Comparison of ENCODE assay signal across 21 cellular contexts in the genomic region with DNA sequence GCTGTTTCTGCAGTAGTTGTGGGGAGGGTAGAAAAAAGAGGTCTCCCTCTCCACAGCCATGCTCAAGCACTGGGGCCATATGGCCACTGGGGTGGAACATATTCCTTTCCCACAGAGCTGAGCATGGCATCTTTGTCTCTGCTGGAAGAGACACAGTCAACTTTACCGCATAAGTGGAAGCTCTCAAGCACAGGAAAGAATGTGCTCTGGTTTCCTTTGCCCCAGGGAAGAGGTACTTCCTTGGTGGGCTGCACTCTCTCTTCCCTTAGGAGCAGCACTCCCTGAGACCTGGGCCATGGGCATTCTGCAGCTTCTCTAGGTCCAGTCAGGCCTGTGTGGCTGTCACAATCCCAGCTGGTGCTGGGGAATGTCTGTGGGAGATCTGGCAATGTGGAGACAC.
DNase-seq lines count a peak whose midpoint lies in the region; ATAC-seq, FAIRE-seq and TF ChIP-seq lines count a peak whose summit lies in the region.
"Had no signal": no experiment of that assay in that cellular context is flagged by ENCODE, and none has a peak within 500 bp of the region (broad histone marks: within the 10 kb centered on the region; RNA-seq: fewer than 3 reads in every experiment).

No MANE protein-coding gene starts in this region.

- peak in 1 of 2 experiments; percentile 1 for DNase-seq in Caco-2
- DNase-seq in HTR-8/SVneo (ENCODE audit: insufficient read length, low spot score), result no peak
- peak; percentile 60 for DNase-seq in islet precursor cell
- DNase-seq in neural progenitor cell (ENCODE audit: low spot score), result no peak
- no peak for DNase-seq in activated gamma-delta T cell (lab: John Stamatoyannopoulos, UW)
- no peak for DNase-seq in KBM-7
- DNase-seq: DMS53; EL; GM23248; NCI-H1105; NCI-H2029; NCI-H226; NCI-H774; NK-92 treated with Interleukin-12 subunit alpha and Interleukin-12 subunit beta, amount 100 ng/mL, for 24 hours had no signal

- no peak for TF ChIP-seq CTCF in Caco-2 (IDR thresholded peaks at IDR 0.05; ENCODE audit: insufficient read depth in 1 of 2, low read depth in 1 of 2, low read length in 1 of 2, severe bottlenecking in 1 of 2, unreplicated experiment in 1 of 2)
- TF ChIP-seq CTCF in neural progenitor cell (IDR thresholded peaks at IDR 0.05), result no peak

- H3K36me3 Mint-ChIP-seq in Caco-2 (ENCODE audit: insufficient read depth, unreplicated experiment), result no peaks in the 10 kb centered on the region
- H3K36me3 Mint-ChIP-seq in neural progenitor cell, result no peaks in the 10 kb centered on the region
- H3K36me3 Mint-ChIP-seq: CD14-positive monocyte had no signal

- peaks cover 9% of the 10 kb centered on the region for H3K4me1 ChIP-seq in Caco-2
- no peaks in the 10 kb centered on the region for H3K4me1 ChIP-seq in neural progenitor cell

- CTCF ChIA-PET in Caco-2 (lab: Charles Lee), result interaction anchor here (1.3 to 2.0 kb wide), 10 partner anchors 12 to 809 kb away, joined by 6 to 75 read pairs (median 11); a partner anchor contains a TSS

- H3K9ac ChIP-seq in neural progenitor cell, result no peak overlapping the region
- H3K9ac ChIP-seq: GM23248 had no signal

- H3K27me3 ChIP-seq in Caco-2 (replicated peaks; ENCODE audit: control insufficient read depth, insufficient read depth, low read length) (no peaks in the 10 kb centered on the region; the same call in 1 of the 2 replicates), neural progenitor cell (no peaks in the 10 kb centered on the region)

- no peak overlapping the region for H3K27ac ChIP-seq in neural progenitor cell
- H3K27ac ChIP-seq: GM23248 had no signal

- peaks cover 12% of the 10 kb centered on the region for H3K4me1 Mint-ChIP-seq in Caco-2 (ENCODE audit: low read depth, unreplicated experiment)
- H3K4me1 Mint-ChIP-seq in neural progenitor cell, result no peaks in the 10 kb centered on the region
- H3K4me1 Mint-ChIP-seq: CD14-positive monocyte had no signal

- no peaks in the 10 kb centered on the region for H3K9me3 Mint-ChIP-seq in Caco-2 (ENCODE audit: unreplicated experiment)
- peaks cover 29% of the 10 kb centered on the region for H3K9me3 Mint-ChIP-seq in neural progenitor cell

- no peaks in the 10 kb centered on the region for H4K20me1 ChIP-seq in neural progenitor cell (ENCODE audit: low read depth)

- no peaks in the 10 kb centered on the region for H3F3A ChIP-seq in neural progenitor cell (ENCODE audit: low read depth)

- H3K4me2 ChIP-seq in neural progenitor cell, result no peak overlapping the region

- in situ Hi-C loops in KBM-7 (cut with MboI; ENCODE audit: low pct_unique_long_range_greater_than_20kb, low sequenced_read_pairs), result no loop called here

- H3K4me3 Mint-ChIP-seq in Caco-2 (ENCODE audit: unreplicated experiment) (peak overlapping the region; percentile 30), neural progenitor cell (no peak overlapping the region)
- H3K4me3 Mint-ChIP-seq: CD14-positive monocyte had no signal

- H3K36me3 ChIP-seq in Caco-2 (ENCODE audit: control insufficient read depth, insufficient read depth, low read length) (no peaks in the 10 kb centered on the region), neural progenitor cell (no peaks in the 10 kb centered on the region)

- H3K9me3 ChIP-seq in Caco-2 (no peaks in the 10 kb centered on the region), neural progenitor cell (ENCODE audit: low read depth) (no peaks in the 10 kb centered on the region)

- H3K27ac Mint-ChIP-seq in Caco-2 (ENCODE audit: unreplicated experiment), result peak overlapping the region; percentile 0
- peak overlapping the region; percentile 23 for H3K27ac Mint-ChIP-seq in neural progenitor cell

- no peaks in the 10 kb centered on the region for H3K79me2 ChIP-seq in neural progenitor cell (ENCODE audit: low read depth)

- FAIRE-seq in HTR-8/SVneo (lab: Jason Lieb, UNC), result peak; percentile 9
- FAIRE-seq: A204.1, D721Med, RCC 7860 had no signal

- no TSS peak for BruUV-seq in Caco-2 (replicated peaks; lab: Mats Ljungman, UMichigan)

- no peak overlapping the region for H2AFZ ChIP-seq in neural progenitor cell (replicated peaks)
- H2AFZ ChIP-seq: GM23248 had no signal

- no peak for ATAC-seq in HG03571 (IDR thresholded peaks at IDR 0.05; ENCODE audit: unreplicated experiment)
- no peak for ATAC-seq in GM21529 (IDR thresholded peaks at IDR 0.05; ENCODE audit: unreplicated experiment)

- H3K4me3 ChIP-seq in Caco-2 (ENCODE audit: low read depth, low read length), result peak overlapping the region; percentile 4; the same call in 1 of the 2 replicates
- H3K4me3 ChIP-seq in neural progenitor cell, result no peak overlapping the region
- H3K4me3 ChIP-seq: GM23248, K562 had no signal

- no peaks in the 10 kb centered on the region for H3K27me3 Mint-ChIP-seq in Caco-2 (ENCODE audit: insufficient read depth, unreplicated experiment)
- peaks cover 2% of the 10 kb centered on the region for H3K27me3 Mint-ChIP-seq in neural progenitor cell (ENCODE audit: insufficient read depth, low read depth)

- POLR2A ChIA-PET in Caco-2 (lab: Charles Lee), result no interaction called here

- intact Hi-C loops in Caco-2 (cut with micrococcal nuclease; ENCODE audit: unreplicated experiment), result loop anchor here (2.0 to 5.0 kb wide), 5 partner anchors 46 to 352 kb away; no protein-coding TSS in a partner anchor
